Comparison of ENCODE assay signal across 18 cellular contexts in genomic region chr1:1835546-1835945, GRCh38. TPM values are rescaled to one million over a fixed set of nuclear protein-coding genes. Genes with fewer than 3 reads are reported as not detected.
DNase-seq lines count a peak whose midpoint lies in the region; FAIRE-seq and TF ChIP-seq lines count a peak whose summit lies in the region.
"Had no signal": no experiment of that assay in that cellular context is flagged by ENCODE, and none has a peak within 500 bp of the region (broad histone marks: within the 10 kb centered on the region; RNA-seq: fewer than 3 reads in every experiment).

No MANE protein-coding gene starts in this region.

- H3K4me3 ChIP-seq in bronchial epithelial cell (ENCODE audit: low read depth, low read length) = no peak overlapping the region
- H3K4me3 ChIP-seq: heart left ventricle, smooth muscle cell, testis had no signal

- H3K36me3 ChIP-seq in bronchial epithelial cell (ENCODE audit: control insufficient read depth, insufficient read depth, low read length) = peaks cover 9% of the 10 kb centered on the region

- H3K9me3 Mint-ChIP-seq in activated CD4-positive, alpha-beta memory T cell treated with anti-CD3 and anti-CD28 coated beads for 36 hours = no peaks in the 10 kb centered on the region
- H3K9me3 Mint-ChIP-seq in activated CD4-positive, alpha-beta memory T cell treated with anti-CD3 and anti-CD28 coated beads, Interleukin-2, amount 10 ng/mL, durations not matched to agents 7 days and 5 days = no peaks in the 10 kb centered on the region
- H3K9me3 Mint-ChIP-seq in nephron progenitor cell = peaks cover 3% of the 10 kb centered on the region
- H3K9me3 Mint-ChIP-seq: nephron had no signal

- POLR2A ChIA-PET in activated CD4-positive, alpha-beta memory T cell treated with anti-CD3 and anti-CD28 coated beads for 36 hours (lab: Charles Lee) = interaction anchor here (0.6 kb wide), 1 partner anchor 10 kb away, joined by 3 read pairs; no protein-coding TSS in a partner anchor
- POLR2A ChIA-PET in activated CD4-positive, alpha-beta memory T cell treated with anti-CD3 and anti-CD28 coated beads, Interleukin-2, amount 10 ng/mL, durations not matched to agents 7 days and 5 days (lab: Charles Lee) = no interaction called here

- CTCF ChIA-PET in activated CD4-positive, alpha-beta memory T cell treated with anti-CD3 and anti-CD28 coated beads for 36 hours (lab: Charles Lee) = no interaction called here
- CTCF ChIA-PET in activated CD4-positive, alpha-beta memory T cell treated with anti-CD3 and anti-CD28 coated beads, Interleukin-2, amount 10 ng/mL, durations not matched to agents 7 days and 5 days (lab: Charles Lee) = interaction anchor here (1.1 kb wide), 1 partner anchor 12 kb away, joined by 3 read pairs; no protein-coding TSS in a partner anchor

- H3K4me1 Mint-ChIP-seq in activated CD4-positive, alpha-beta memory T cell treated with anti-CD3 and anti-CD28 coated beads for 36 hours (ENCODE audit: low read depth) = peaks cover 23% of the 10 kb centered on the region
- peaks cover 14% of the 10 kb centered on the region for H3K4me1 Mint-ChIP-seq in activated CD4-positive, alpha-beta memory T cell treated with anti-CD3 and anti-CD28 coated beads, Interleukin-2, amount 10 ng/mL, durations not matched to agents 7 days and 5 days
- H3K4me1 Mint-ChIP-seq in nephron progenitor cell = peaks cover 38% of the 10 kb centered on the region

- DNase-seq in activated CD4-positive, alpha-beta memory T cell treated with anti-CD3 and anti-CD28 coated beads for 36 hours = no peak
- no peak for DNase-seq in activated CD4-positive, alpha-beta memory T cell treated with anti-CD3 and anti-CD28 coated beads, Interleukin-2, amount 10 ng/mL, durations not matched to agents 7 days and 5 days
- DNase-seq in HPDE6-E6E7 (ENCODE audit: extremely low spot score) = peak; percentile 60
- DNase-seq in bronchial epithelial cell (ENCODE audit: low read depth) = peak; percentile 93
- DNase-seq in nephron progenitor cell = no peak
- DNase-seq in islet precursor cell = no peak
- DNase-seq in NCI-H1105 treated with DMSO at 0.1 percent for 48 hours (lab: John Stamatoyannopoulos, UW) = no peak
- no peak for DNase-seq in dedifferentiated amniotic fluid mesenchymal stem cell (ENCODE audit: extremely low spot score)
- DNase-seq: 8988T; activated CD4-positive, alpha-beta T cell treated with anti-CD3 and anti-CD28 coated beads for 4 hours; C1 segment of cervical spinal cord; GOT3; heart left ventricle; stimulated activated CD8-positive, alpha-beta memory T cell treated with anti-CD3 and anti-CD28 coated beads, Interleukin-4, amount 100 ng/mL, for 48 hours; testis had no signal

- H3K27me3 ChIP-seq in bronchial epithelial cell (ENCODE audit: control insufficient read depth, insufficient read depth, low read length) = no peaks in the 10 kb centered on the region
- H3K27me3 ChIP-seq: heart left ventricle, testis had no signal

- H3K36me3 Mint-ChIP-seq in activated CD4-positive, alpha-beta memory T cell treated with anti-CD3 and anti-CD28 coated beads for 36 hours = peaks cover 22% of the 10 kb centered on the region
- peaks cover 43% of the 10 kb centered on the region for H3K36me3 Mint-ChIP-seq in activated CD4-positive, alpha-beta memory T cell treated with anti-CD3 and anti-CD28 coated beads, Interleukin-2, amount 10 ng/mL, durations not matched to agents 7 days and 5 days (ENCODE audit: low read depth)
- peaks cover 69% of the 10 kb centered on the region for H3K36me3 Mint-ChIP-seq in nephron progenitor cell (ENCODE audit: low read depth)

- TF ChIP-seq CTCF in bronchial epithelial cell (IDR thresholded peaks at IDR 0.05; ENCODE audit: insufficient read depth, low read length, severe bottlenecking) = no peak
- no peak for TF ChIP-seq CTCF in nephron progenitor cell (IDR thresholded peaks at IDR 0.05)

- intact Hi-C loops in activated CD4-positive, alpha-beta memory T cell treated with anti-CD3 and anti-CD28 coated beads for 36 hours (cut with micrococcal nuclease) = no loop called here

- peak overlapping the region; percentile 38 for H3K27ac Mint-ChIP-seq in activated CD4-positive, alpha-beta memory T cell treated with anti-CD3 and anti-CD28 coated beads for 36 hours
- H3K27ac Mint-ChIP-seq in activated CD4-positive, alpha-beta memory T cell treated with anti-CD3 and anti-CD28 coated beads, Interleukin-2, amount 10 ng/mL, durations not matched to agents 7 days and 5 days = no peak overlapping the region
- peak overlapping the region; percentile 40 for H3K27ac Mint-ChIP-seq in nephron progenitor cell
- H3K27ac Mint-ChIP-seq: nephron had no signal

- peak; percentile 75 for FAIRE-seq in bronchial epithelial cell (lab: Jason Lieb, UNC)
- FAIRE-seq: RCC 7860 had no signal

- no peaks in the 10 kb centered on the region for H3K27me3 Mint-ChIP-seq in activated CD4-positive, alpha-beta memory T cell treated with anti-CD3 and anti-CD28 coated beads for 36 hours
- H3K27me3 Mint-ChIP-seq in activated CD4-positive, alpha-beta memory T cell treated with anti-CD3 and anti-CD28 coated beads, Interleukin-2, amount 10 ng/mL, durations not matched to agents 7 days and 5 days = no peaks in the 10 kb centered on the region
- no peaks in the 10 kb centered on the region for H3K27me3 Mint-ChIP-seq in nephron progenitor cell (ENCODE audit: low read depth, poor library complexity)

- H3K4me3 Mint-ChIP-seq in activated CD4-positive, alpha-beta memory T cell treated with anti-CD3 and anti-CD28 coated beads for 36 hours = no peak overlapping the region
- no peak overlapping the region for H3K4me3 Mint-ChIP-seq in activated CD4-positive, alpha-beta memory T cell treated with anti-CD3 and anti-CD28 coated beads, Interleukin-2, amount 10 ng/mL, durations not matched to agents 7 days and 5 days
- H3K4me3 Mint-ChIP-seq in nephron progenitor cell = peak overlapping the region; percentile 13
- H3K4me3 Mint-ChIP-seq: nephron had no signal

RNA-seq across cellular contexts. Expression of gene GNB1, which starts 55.3 kb away (rescaled TPM):
- 100 to 1,000 TPM; 396 to 403 TPM for total RNA-seq in activated CD4-positive, alpha-beta memory T cell treated with anti-CD3 and anti-CD28 coated beads for 36 hours
- 100 to 1,000 TPM; 428 to 431 TPM for total RNA-seq in activated CD4-positive, alpha-beta memory T cell treated with anti-CD3 and anti-CD28 coated beads, Interleukin-2, amount 10 ng/mL, durations not matched to agents 7 days and 5 days
- total RNA-seq in bronchial epithelial cell = 116 and 126 TPM in 2 replicates

RNA-seq across cellular contexts. Expression of gene NADK, which starts 57.3 kb away (rescaled TPM):
- 10 to 100 TPM; 56.2 to 57.4 TPM for total RNA-seq in activated CD4-positive, alpha-beta memory T cell treated with anti-CD3 and anti-CD28 coated beads for 36 hours
- total RNA-seq in activated CD4-positive, alpha-beta memory T cell treated with anti-CD3 and anti-CD28 coated beads, Interleukin-2, amount 10 ng/mL, durations not matched to agents 7 days and 5 days = 10 to 100 TPM; 78.0 to 81.5 TPM
- 41.6 and 51.0 TPM in 2 replicates for total RNA-seq in bronchial epithelial cell

Comparison
In these comparisons a context has a peak if more than half of its experiments do, and no peak if none do; other contexts are left out.
1. DNase-seq: peak in HPDE6-E6E7 (single experiment) and bronchial epithelial cell (single experiment); none in activated CD4-positive, alpha-beta memory T cell treated with anti-CD3 and anti-CD28 coated beads for 36 hours (single experiment), activated CD4-positive, alpha-beta memory T cell treated with anti-CD3 and anti-CD28 coated beads, Interleukin-2, amount 10 ng/mL, durations not matched to agents 7 days and 5 days (single experiment), nephron progenitor cell (single experiment), islet precursor cell (single experiment), NCI-H1105 treated with DMSO at 0.1 percent for 48 hours (single experiment) and dedifferentiated amniotic fluid mesenchymal stem cell (single experiment).